20 cellular contexts compared by ENCODE assay signal in genomic region chr6:82185948-82186347, GRCh38.
"Had no signal": no experiment of that assay in that cellular context is flagged by ENCODE, and none has a peak within 500 bp of the region (broad histone marks: within the 10 kb centered on the region; RNA-seq: fewer than 3 reads in every experiment).

No MANE protein-coding gene starts in this region.

- H3K9me3 Mint-ChIP-seq: naive B cell, neural progenitor cell had no signal

- ATAC-seq: body of pancreas, gastroesophageal sphincter, heart right ventricle, left lung had no signal

- H3K4me3 Mint-ChIP-seq: naive B cell, neural progenitor cell had no signal

- DNase-seq: activated naive CD4-positive, alpha-beta T cell treated with anti-CD3 and anti-CD28 coated beads, Interleukin-2, amount 50 U/mL, for 16 hours; activated T-cell treated with anti-CD3 and anti-CD28 coated beads for 4 hours; body of pancreas; central memory CD4-positive, alpha-beta T cell; esophagus squamous epithelium; heart right ventricle; left lung; naive B cell; ovary; stimulated activated CD4-positive, alpha-beta T cell treated with anti-CD3 and anti-CD28 coated beads, Interleukin-4, amount 100 ng/mL, for 4 hours; stimulated activated CD8-positive, alpha-beta memory T cell treated with anti-CD3 and anti-CD28 coated beads, Interleukin-4, amount 100 ng/mL, for 48 hours; stimulated activated naive CD4-positive, alpha-beta T cell treated with Interleukin-2 at 50 U/mL for 16 hours; substantia nigra; SW 1271; uterus had no signal

- H3K4me3 ChIP-seq: body of pancreas, coronary artery, esophagus squamous epithelium, gastroesophageal sphincter, heart right ventricle, left lung, neural progenitor cell, ovary, smooth muscle cell, tibial nerve, uterus had no signal

- H3K27me3 Mint-ChIP-seq: naive B cell had no signal

- H3K4me1 Mint-ChIP-seq: naive B cell, neural progenitor cell had no signal

- H3K27ac Mint-ChIP-seq: neural progenitor cell had no signal
